Comparison of ENCODE assay signal across 12 cellular contexts in the genomic region with DNA sequence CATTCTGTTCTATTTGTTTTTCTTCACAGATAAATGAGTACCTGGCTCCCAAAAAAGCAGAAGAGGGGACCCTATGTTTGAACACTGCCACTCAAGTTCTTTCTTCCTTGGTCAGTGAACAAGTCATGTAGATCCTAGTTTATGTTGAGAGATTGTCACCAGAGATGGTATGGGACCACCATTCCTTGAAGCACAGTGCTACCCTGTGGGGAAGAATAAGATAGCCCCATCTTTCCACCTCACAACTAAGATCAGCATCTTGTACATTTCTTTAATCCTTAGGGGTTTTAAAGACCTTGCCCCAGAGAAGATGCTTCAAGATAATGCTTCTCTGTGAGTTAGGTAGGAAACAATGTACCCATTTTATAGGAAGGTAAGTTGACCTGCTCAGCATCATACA.
DNase-seq lines count a peak whose midpoint lies in the region; ATAC-seq, FAIRE-seq and TF ChIP-seq lines count a peak whose summit lies in the region.
"Had no signal": no experiment of that assay in that cellular context is flagged by ENCODE, and none has a peak within 500 bp of the region (broad histone marks: within the 10 kb centered on the region; RNA-seq: fewer than 3 reads in every experiment).

No MANE protein-coding gene starts in this region.

- no peaks in the 10 kb centered on the region for H3K27me3 ChIP-seq in astrocyte (ENCODE audit: insufficient read depth, low read length)
- no peaks in the 10 kb centered on the region for H3K27me3 ChIP-seq in right lobe of liver
- H3K27me3 ChIP-seq: cardiac muscle cell had no signal

- H3K9me3 ChIP-seq in astrocyte (ENCODE audit: insufficient read depth, low read depth, low read length), result no peaks in the 10 kb centered on the region
- no peaks in the 10 kb centered on the region for H3K9me3 ChIP-seq in right lobe of liver

- H3K27ac ChIP-seq in astrocyte (ENCODE audit: low read depth, low read length) (no peak overlapping the region), right lobe of liver (no peak overlapping the region)
- H3K27ac ChIP-seq: cardiac muscle cell had no signal

- no peak overlapping the region for H3K9ac ChIP-seq in astrocyte (ENCODE audit: low read length)

- H3K4me1 ChIP-seq in astrocyte (ENCODE audit: insufficient read depth, low read length) (peaks cover 13% of the 10 kb centered on the region), right lobe of liver (no peaks in the 10 kb centered on the region)

- H3K4me1 Mint-ChIP-seq in astrocyte (ENCODE audit: low read depth, unreplicated experiment) (peaks cover 13% of the 10 kb centered on the region), mesothelial cell of epicardium (peaks cover 39% of the 10 kb centered on the region)

- H3K9me3 Mint-ChIP-seq in astrocyte (ENCODE audit: unreplicated experiment), result no peaks in the 10 kb centered on the region
- H3K9me3 Mint-ChIP-seq in mesothelial cell of epicardium, result no peaks in the 10 kb centered on the region

- no peak overlapping the region for H2AFZ ChIP-seq in astrocyte (ENCODE audit: low read depth, low read length)

- no peak for TF ChIP-seq POLR2A in right lobe of liver (IDR thresholded peaks at IDR 0.05)

- intact Hi-C loops in right lobe of liver (cut with DNase I), result no loop called here

- H3K4me2 ChIP-seq in astrocyte (ENCODE audit: low read length), result no peak overlapping the region

- ATAC-seq in HG02798 (IDR thresholded peaks at IDR 0.05; ENCODE audit: poor library complexity, unreplicated experiment) (peak; percentile 44), right lobe of liver (peak in 2 of 4 donors; percentile 35 to 53)

- FAIRE-seq in astrocyte (lab: Jason Lieb, UNC), result no peak

- H3K27ac Mint-ChIP-seq in astrocyte (ENCODE audit: unreplicated experiment) (no peak overlapping the region), mesothelial cell of epicardium (no peak overlapping the region)

- no peaks in the 10 kb centered on the region for H3K79me2 ChIP-seq in astrocyte (ENCODE audit: insufficient read depth, low read length)

- H3K36me3 ChIP-seq in astrocyte (ENCODE audit: insufficient read depth, low read length) (no peaks in the 10 kb centered on the region), right lobe of liver (no peaks in the 10 kb centered on the region)
- H3K36me3 ChIP-seq: cardiac muscle cell had no signal

- H3K4me3 Mint-ChIP-seq in astrocyte (ENCODE audit: unreplicated experiment) (no peak overlapping the region), mesothelial cell of epicardium (no peak overlapping the region)

- H3K36me3 Mint-ChIP-seq in astrocyte (ENCODE audit: low read depth, unreplicated experiment) (no peaks in the 10 kb centered on the region), mesothelial cell of epicardium (no peaks in the 10 kb centered on the region)

- H3K27me3 Mint-ChIP-seq in astrocyte (ENCODE audit: low read depth, unreplicated experiment) (no peaks in the 10 kb centered on the region), mesothelial cell of epicardium (ENCODE audit: low read depth) (peaks cover 18% of the 10 kb centered on the region)

- H3K4me3 ChIP-seq in astrocyte (ENCODE audit: insufficient read depth, low read depth, low read length) (no peak overlapping the region), right lobe of liver (no peak overlapping the region)
- H3K4me3 ChIP-seq: cardiac muscle cell had no signal

- DNase-seq in GM03348 (ENCODE audit: low spot score) (peak; percentile 59), astrocyte (ENCODE audit: low read depth) (peak; percentile 35), right lobe of liver (no peak), HK-2 (ENCODE audit: unreplicated experiment) (no peak), NCI-H2081 (lab: John Stamatoyannopoulos, UW) (no peak), NCI-H1105 (lab: John Stamatoyannopoulos, UW) (no peak), mesothelial cell of epicardium (ENCODE audit: low spot score in 2 of 2, unreplicated experiment in 2 of 2) (no peak)
- DNase-seq: activated CD4-positive, alpha-beta T cell treated with anti-CD3 and anti-CD28 coated beads, Interleukin-2, amount 50 U/mL, for 48 hours; DND-41; hypothalamus had no signal

- TF ChIP-seq CTCF in astrocyte (IDR thresholded peaks at IDR 0.05; ENCODE audit: insufficient read depth, low read depth, low read length) (peak; percentile 36), right lobe of liver (IDR thresholded peaks at IDR 0.05) (peak in 3 of 4 donors; percentile 11 to 35 (median 27)), mesothelial cell of epicardium (IDR thresholded peaks at IDR 0.05; ENCODE audit: unreplicated experiment) (no peak)

- H4K20me1 ChIP-seq in astrocyte (ENCODE audit: insufficient read depth, low read length), result no peaks in the 10 kb centered on the region

Comparison
In these comparisons a context has a peak if more than half of its experiments do, and no peak if none do; other contexts are left out.
1. DNase-seq: peak in GM03348 (single experiment) and astrocyte (single experiment); none in right lobe of liver (0 of 3), HK-2 (single experiment), NCI-H2081 (0 of 2), NCI-H1105 (single experiment) and mesothelial cell of epicardium (0 of 2).